Comparison of ENCODE assay signal across 17 cellular contexts in the genomic region with DNA sequence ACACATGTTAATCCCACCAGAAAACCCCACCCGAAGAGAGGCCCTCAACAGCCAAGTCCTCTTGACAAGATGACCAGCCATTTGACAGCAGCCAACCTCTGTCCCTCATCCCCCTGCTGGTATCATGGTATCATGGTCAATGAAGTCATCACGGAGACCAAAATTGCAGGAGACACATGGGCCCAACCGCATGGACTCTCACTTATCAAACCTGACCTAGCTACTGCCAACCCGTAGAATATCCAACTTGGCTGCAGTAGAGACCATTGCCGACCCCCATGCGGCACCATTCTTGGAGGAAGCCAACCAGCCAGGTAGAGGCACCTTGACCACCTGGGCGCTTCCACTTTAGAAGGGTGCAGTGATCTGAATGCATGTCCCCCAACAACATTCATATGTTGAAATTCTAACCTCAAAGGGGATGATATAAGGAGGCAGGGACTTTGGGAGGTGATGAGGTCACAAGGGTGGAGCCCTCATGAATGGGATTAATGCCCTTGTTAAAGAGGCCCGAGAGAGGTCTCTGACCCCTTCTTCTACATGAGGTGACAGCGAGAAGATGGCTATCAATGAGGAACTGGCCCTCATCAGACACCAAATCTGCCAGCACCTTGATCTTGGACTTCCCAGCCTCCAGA. TPM values are rescaled to one million over a fixed set of nuclear protein-coding genes. Genes with fewer than 3 reads are reported as not detected.
"Had no signal": no experiment of that assay in that cellular context is flagged by ENCODE, and none has a peak within 500 bp of the region (broad histone marks: within the 10 kb centered on the region; RNA-seq: fewer than 3 reads in every experiment).

No MANE protein-coding gene starts in this region.

- H3K4me1 Mint-ChIP-seq: nephron had no signal

- H3K36me3 ChIP-seq: left lung, prostate gland, tibial artery had no signal

- H3K4me1 ChIP-seq: prostate gland, tibial artery had no signal

- ATAC-seq: left lung, right cardiac atrium had no signal

- H3K27me3 ChIP-seq: left lung had no signal

- H3K27ac Mint-ChIP-seq: activated T-helper 2 cell treated with anti-CD3 and anti-CD28 coated beads, Interferon-gamma antibody, Interleukin-2, Interleukin-4, amounts not matched to agents 10 μg/mL and 5 μg/mL and 100 μg/mL, durations not matched to agents 14 hours and 24 hours and 36 hours; nephron had no signal

- H3K27ac ChIP-seq: left lung, prostate gland, tibial artery had no signal

- DNase-seq: activated CD4-positive, alpha-beta T cell treated with anti-CD3 and anti-CD28 coated beads for 1 hour; anterior cingulate cortex; kidney; nucleus accumbens; SK-N-SH; small intestine; stimulated activated CD4-positive, alpha-beta T cell treated with anti-CD3 and anti-CD28 coated beads, Interleukin-4, amount 100 ng/mL, for 24 hours; stimulated activated naive CD4-positive, alpha-beta T cell; T-helper 1 cell; T1000; tibial artery had no signal

- H3K9me3 ChIP-seq: left lung, prostate gland, SK-N-SH had no signal

- H3K4me3 Mint-ChIP-seq: nephron had no signal

- H3K4me3 ChIP-seq: left lung, prostate gland, tibial artery had no signal

- H3K9ac ChIP-seq: SK-N-SH had no signal

- H3K4me2 ChIP-seq: SK-N-SH had no signal

RNA-seq across cellular contexts. Expression of gene DIO3, which starts 33.3 kb away (rescaled TPM):
- total RNA-seq: activated T-helper 2 cell treated with anti-CD3 and anti-CD28 coated beads, Interferon-gamma antibody, Interleukin-2, Interleukin-4, amounts not matched to agents 10 μg/mL and 5 μg/mL and 100 μg/mL, durations not matched to agents 14 hours and 24 hours and 36 hours; mononuclear cell had no signal
- polyA plus RNA-seq: SK-N-SH had no signal
